In genomic region chr17:48068491-48068961, GRCh38 we compare ENCODE assay signal across 9 cellular contexts. TPM values are rescaled to one million over a fixed set of nuclear protein-coding genes. Genes with fewer than 3 reads are reported as not detected.
DNase-seq lines count a peak whose midpoint lies in the region; ATAC-seq and TF ChIP-seq lines count a peak whose summit lies in the region.
"Had no signal": no experiment of that assay in that cellular context is flagged by ENCODE, and none has a peak within 500 bp of the region (broad histone marks: within the 10 kb centered on the region; RNA-seq: fewer than 3 reads in every experiment).

No MANE protein-coding gene starts in this region.

- H3K9me3 ChIP-seq in osteoblast (ENCODE audit: low read depth, low read length) (no peaks in the 10 kb centered on the region), left lung (no peaks in the 10 kb centered on the region)
- H3K9me3 ChIP-seq: gastroesophageal sphincter had no signal

- H2AFZ ChIP-seq in osteoblast (ENCODE audit: low read length), result no peak overlapping the region

- peaks cover 11% of the 10 kb centered on the region for H3K79me2 ChIP-seq in osteoblast (ENCODE audit: insufficient read depth, low read length)

- ATAC-seq in GM21737 (IDR thresholded peaks at IDR 0.05; ENCODE audit: unreplicated experiment) (no peak), left lung (no peak)

- no peaks in the 10 kb centered on the region for H4K20me1 ChIP-seq in osteoblast (ENCODE audit: insufficient read depth, low read length)

- intact Hi-C loops in left lung (cut with DNase I), result no loop called here

- H3K36me3 ChIP-seq in osteoblast (ENCODE audit: insufficient read depth, low read length) (peaks cover 44% of the 10 kb centered on the region), left lung (peaks cover 0 to 83% of the 10 kb centered on the region in 2 donors)

- DNase-seq in DMS 273 (lab: John Stamatoyannopoulos, UW; ENCODE audit: unreplicated experiment), result peak; percentile 55
- no peak for DNase-seq in DMS 273 treated with DMSO at 0.1 percent for 48 hours (lab: John Stamatoyannopoulos, UW)
- DNase-seq in LHCN-M2 (ENCODE audit: low read depth), result peak; percentile 60
- peak; percentile 54 for DNase-seq in ecto neural progenitor cell (ENCODE audit: low spot score)
- DNase-seq in osteoblast (ENCODE audit: insufficient read length, low spot score, missing footprints), result peak; percentile 84
- DNase-seq in NCI-H1048 (lab: John Stamatoyannopoulos, UW), result no peak
- DNase-seq in left lung, result no peak

- H3K27ac ChIP-seq in osteoblast (ENCODE audit: low read depth, low read length) (peak overlapping the region; percentile 61), left lung (no peak overlapping the region)

- TF ChIP-seq CTCF in osteoblast (IDR thresholded peaks at IDR 0.05; ENCODE audit: extremely low read depth, low read depth, low read length) (peak; percentile 45), left lung (IDR thresholded peaks at IDR 0.05) (no peak)

- H3K4me3 ChIP-seq in osteoblast (ENCODE audit: insufficient read depth, low read length) (peak overlapping the region; percentile 34), left lung (no peak overlapping the region)
- H3K4me3 ChIP-seq: gastroesophageal sphincter had no signal

- peak overlapping the region; percentile 57 for H3K4me2 ChIP-seq in osteoblast (ENCODE audit: insufficient read depth, low read length)

- H3K27me3 ChIP-seq in osteoblast (ENCODE audit: insufficient read depth, low read length) (no peaks in the 10 kb centered on the region), left lung (no peaks in the 10 kb centered on the region)
- H3K27me3 ChIP-seq: gastroesophageal sphincter had no signal

- H3K4me1 ChIP-seq in osteoblast (ENCODE audit: insufficient read depth, low read length) (peaks cover 26% of the 10 kb centered on the region), left lung (peaks cover 0 to 4% of the 10 kb centered on the region in 2 donors)

RNA-seq across cellular contexts. Expression of gene NFE2L1, which starts 20.4 kb away (rescaled TPM):
- total RNA-seq in LHCN-M2 (2014; rRNA removed) (101 and 123 TPM in 2 replicates), osteoblast (144 and 165 TPM in 2 replicates), left lung (100 to 1,000 TPM; 165 to 173 TPM)
- polyA plus RNA-seq in LHCN-M2 (2012), result 149 TPM

RNA-seq across cellular contexts. Expression of gene COPZ2, which starts 30.9 kb away (rescaled TPM):
- total RNA-seq in LHCN-M2 (2014; rRNA removed) (70.4 and 91.8 TPM in 2 replicates), osteoblast (117 and 121 TPM in 2 replicates), left lung (10 to 100 TPM; 25.9 to 48.6 TPM)
- polyA plus RNA-seq in LHCN-M2 (2012), result 196 TPM

RNA-seq across cellular contexts. Expression of gene CBX1, which starts 32.8 kb away (rescaled TPM):
- total RNA-seq in LHCN-M2 (2014; rRNA removed) (103 and 104 TPM in 2 replicates), osteoblast (29.5 and 30.0 TPM in 2 replicates), left lung (10 to 100 TPM; 43.0 to 53.8 TPM)
- polyA plus RNA-seq in LHCN-M2 (2012), result 76.4 TPM

RNA-seq across cellular contexts. Expression of gene SNX11, which starts 39.0 kb away (rescaled TPM):
- total RNA-seq in LHCN-M2 (2014; rRNA removed), result 9.4 and 13.1 TPM in 2 replicates
- polyA plus RNA-seq in LHCN-M2 (2012), result 19.1 TPM
- 13.6 and 20.6 TPM in 2 replicates for total RNA-seq in osteoblast
- total RNA-seq in left lung, result 10 to 100 TPM; 21.5 to 32.4 TPM

Comparison
In these comparisons a context has a peak if more than half of its experiments do, and no peak if none do; other contexts are left out.
1. DNase-seq: peak in DMS 273 (single experiment), LHCN-M2 (single experiment), ecto neural progenitor cell (single experiment) and osteoblast (single experiment); none in DMS 273 treated with DMSO at 0.1 percent for 48 hours (single experiment), NCI-H1048 (single experiment) and left lung (0 of 2).